31 cellular contexts compared by ENCODE assay signal in genomic region chr1:227779021-227779441, GRCh38. TPM values are rescaled to one million over a fixed set of nuclear protein-coding genes. Genes with fewer than 3 reads are reported as not detected.
A peak's percentile ranks its signal among the peaks of the same experiment; 100 is the strongest.
DNase-seq lines count a peak whose midpoint lies in the region; ATAC-seq, FAIRE-seq and TF ChIP-seq lines count a peak whose summit lies in the region.
"Had no signal": no experiment of that assay in that cellular context is flagged by ENCODE, and none has a peak within 500 bp of the region (broad histone marks: within the 10 kb centered on the region; RNA-seq: fewer than 3 reads in every experiment).

No MANE protein-coding gene starts in this region.

- H3K36me3 ChIP-seq in right lobe of liver, result peaks cover 0 to 5% (median 0%) of the 10 kb centered on the region in 4 donors
- H3K36me3 ChIP-seq in HepG2 (replicated peaks in 1 of 2; ENCODE audit: control insufficient read depth in 1 of 2, insufficient read depth in 2 of 2, low read length in 2 of 2), result peaks cover 9% of the 10 kb centered on the region in 2 experiments; a peak in 3 of 5 replicates
- no peaks in the 10 kb centered on the region for H3K36me3 ChIP-seq in ovary
- H3K36me3 ChIP-seq: thoracic aorta had no signal

- no peak overlapping the region for H2AFZ ChIP-seq in HepG2 (ENCODE audit: low read length)

- POLR2A ChIA-PET in HepG2 (lab: Yijun Ruan, JAX), result no interaction called here

- TF ChIP-seq EP300 in HepG2 (IDR thresholded peaks at IDR 0.05; ENCODE audit: low read depth in 2 of 2, low read length in 2 of 2) (no peak), HepG2 (CRISPR knock-in tag; IDR thresholded peaks at IDR 0.05; ENCODE audit: borderline replicate concordance) (no peak), ovary (IDR thresholded peaks at IDR 0.05) (no peak)

- H3K27me3 ChIP-seq in right lobe of liver (no peaks in the 10 kb centered on the region), HepG2 (ENCODE audit: control insufficient read depth in 1 of 2, insufficient read depth in 2 of 2, low read length in 2 of 2) (no peaks in the 10 kb centered on the region), ovary (no peaks in the 10 kb centered on the region)
- H3K27me3 ChIP-seq: BLaER1 had no signal

- no peak for TF ChIP-seq CTCF in right lobe of liver (IDR thresholded peaks at IDR 0.05)
- no peak for TF ChIP-seq CTCF in HepG2 (CRISPR knock-in tag; IDR thresholded peaks at IDR 0.05)
- TF ChIP-seq CTCF in coronary artery (IDR thresholded peaks at IDR 0.05), result no peak
- TF ChIP-seq CTCF in ovary (IDR thresholded peaks at IDR 0.05), result no peak

- H3K4me1 ChIP-seq in right lobe of liver, result no peaks in the 10 kb centered on the region
- H3K4me1 ChIP-seq in HepG2 (ENCODE audit: insufficient read depth, low read length), result no peaks in the 10 kb centered on the region
- no peaks in the 10 kb centered on the region for H3K4me1 ChIP-seq in ovary (ENCODE audit: insufficient read depth)

- no peak overlapping the region for H3K4me3 ChIP-seq in right lobe of liver
- no peak overlapping the region for H3K4me3 ChIP-seq in HepG2 (replicated peaks in 1 of 3; ENCODE audit: insufficient read depth in 1 of 3, low read depth in 2 of 3, low read length in 3 of 3)
- no peak overlapping the region for H3K4me3 ChIP-seq in coronary artery
- no peak overlapping the region for H3K4me3 ChIP-seq in ovary
- H3K4me3 ChIP-seq: BLaER1, mucosa of descending colon, thoracic aorta had no signal

- H3K9me3 ChIP-seq in right lobe of liver (no peaks in the 10 kb centered on the region), HepG2 (ENCODE audit: low read length) (no peaks in the 10 kb centered on the region), ovary (no peaks in the 10 kb centered on the region)
- H3K9me3 ChIP-seq: BLaER1, mucosa of descending colon, thoracic aorta had no signal

- TF ChIP-seq POLR2A in right lobe of liver (IDR thresholded peaks at IDR 0.05) (no peak), HepG2 (IDR thresholded peaks at IDR 0.05; ENCODE audit: insufficient read depth in 1 of 2, low read depth in 2 of 2, low read length in 2 of 2) (no peak), ovary (IDR thresholded peaks at IDR 0.05) (no peak)

- H3K79me2 ChIP-seq in HepG2 (ENCODE audit: insufficient read depth, low read length), result no peaks in the 10 kb centered on the region

- no peaks in the 10 kb centered on the region for H4K20me1 ChIP-seq in HepG2 (ENCODE audit: insufficient read depth, low read length)

- intact Hi-C loops in right lobe of liver (cut with DNase I) (no loop called here), HepG2 (cut with micrococcal nuclease; ENCODE audit: unreplicated experiment) (no loop called here), ovary (cut with DNase I) (no loop called here)

- no TSS peak for BruUV-seq in HepG2 (replicated peaks; lab: Mats Ljungman, UMichigan)

- in situ Hi-C loops in HepG2 (cut with HindIII; ENCODE audit: extremely low pct_ligation_motif_present, low pct_unique_long_range_greater_than_20kb), result no loop called here

- no peak for FAIRE-seq in HepG2 (lab: Jason Lieb, UNC)
- no peak for FAIRE-seq in HTR-8/SVneo (lab: Jason Lieb, UNC)
- FAIRE-seq: H54, kidney had no signal

- ATAC-seq in right lobe of liver (no peak), HepG2 (no peak), GM19452 (IDR thresholded peaks at IDR 0.05; ENCODE audit: unreplicated experiment) (no peak)
- ATAC-seq: activated CD4-positive, alpha-beta T cell treated with anti-CD3 and anti-CD28 coated beads for 36 hours; mucosa of descending colon had no signal

- no CpG with 5 or more reads among the region's 10 CpGs for WGBS in right lobe of liver (ENCODE audit: insufficient coverage, low coverage, low lambda C conversion rate, missing lambda C conversion rate)
- 91% methylated on average over 9 of the region's 10 CpGs for WGBS in HepG2 (ENCODE audit: low lambda C conversion rate)
- WGBS in ovary, 3 donors, result 89 to 91% (median 90%) methylated on average over 10 of the region's 10 CpGs

- H3K9ac ChIP-seq in HepG2 (ENCODE audit: insufficient read depth, low read depth, low read length), result no peak overlapping the region
- H3K9ac ChIP-seq: BLaER1 had no signal

- H3K4me2 ChIP-seq in HepG2 (ENCODE audit: low read depth, low read length), result no peak overlapping the region
- H3K4me2 ChIP-seq: BLaER1 had no signal

- no peak overlapping the region for H3K27ac ChIP-seq in right lobe of liver
- no peak overlapping the region for H3K27ac ChIP-seq in HepG2 (ENCODE audit: extremely low read length, insufficient read depth, low read length)
- no peak overlapping the region for H3K27ac ChIP-seq in coronary artery
- H3K27ac ChIP-seq in ovary, result no peak overlapping the region
- H3K27ac ChIP-seq: BLaER1, thoracic aorta had no signal

- TF ChIP-seq RAD21 in HepG2 (CRISPR knock-in tag; IDR thresholded peaks at IDR 0.05), result no peak

- DNase-seq in right lobe of liver (peak in 2 of 3 donors; percentile 19 to 27), HepG2 (ENCODE audit: low spot score) (no peak), coronary artery (ENCODE audit: low spot score) (peak; percentile 61), ovary (peak in 4 of 5 donors; percentile 9 to 26 (median 12)), HUDEP-2 (lab: John Stamatoyannopoulos, UW; ENCODE audit: unreplicated experiment in 76 of 76) (no peak), HTR-8/SVneo (ENCODE audit: insufficient read length, low spot score) (no peak), NCI-H1694 treated with DMSO at 0.1 percent for 48 hours (lab: John Stamatoyannopoulos, UW) (no peak)
- DNase-seq: activated CD4-positive, alpha-beta T cell treated with anti-CD3 and anti-CD28 coated beads for 36 hours; activated naive CD4-positive, alpha-beta T cell treated with anti-CD3 and anti-CD28 coated beads, Interleukin-2, amount 50 U/mL, for 16 hours; effector memory CD4-positive, alpha-beta T cell; erythroblast; KBM-7; MM.1S; NCI-H1417; NCI-H2081 treated with DMSO at 0.1 percent for 48 hours; NCI-H774; stimulated activated CD4-positive, alpha-beta T cell treated with anti-CD3 and anti-CD28 coated beads, Interleukin-15, amount 100 ng/mL, for 24 hours; stimulated activated naive CD4-positive, alpha-beta T cell treated with Interleukin-2 at 50 U/mL for 16 hours had no signal

- CTCF ChIA-PET in HepG2 (lab: Yijun Ruan, JAX; ENCODE audit: low intra/inter-chr PET ratio, low total read pairs), result no interaction called here

RNA-seq across cellular contexts. Expression of gene PRSS38, which starts 36.4 kb away (rescaled TPM):
- total RNA-seq in right lobe of liver, result not detected
- not detected in 2 replicates for total RNA-seq in HepG2 (2016; rRNA removed; fragmentation: Illumina TruSeq; extraction: Trizol)
- not detected in 2 replicates for total RNA-seq in HepG2 (2016; cell fraction: cytosol; rRNA removed; fragmentation: Illumina TruSeq; extraction: Trizol; ENCODE audit: low read depth)
- total RNA-seq in HepG2 (2016; cell fraction: insoluble cytoplasmic fraction; rRNA removed; fragmentation: Illumina TruSeq; extraction: Trizol), result not detected in 2 replicates
- total RNA-seq in HepG2 (2016; cell fraction: membrane; rRNA removed; fragmentation: Illumina TruSeq; extraction: Trizol), result not detected in 2 replicates
- not detected in 2 replicates for total RNA-seq in HepG2 (2016; cell fraction: nucleus; rRNA removed; fragmentation: Illumina TruSeq; extraction: Trizol)
- polyA plus RNA-seq in HepG2 (2011; rRNA removed), result not detected in 2 replicates
- not detected in 2 replicates for polyA plus RNA-seq in HepG2 (2011; cell fraction: cytosol; rRNA removed)
- not detected in 2 replicates for polyA plus RNA-seq in HepG2 (2011; cell fraction: nucleus; rRNA removed)
- polyA plus RNA-seq in HepG2 (2012), result not detected in 2 replicates
- not detected in 2 replicates for polyA plus RNA-seq in HepG2 (2016; cell fraction: cytosol; fragmentation: Illumina TruSeq; extraction: Trizol; ENCODE audit: low read depth)
- not detected in 2 replicates for polyA plus RNA-seq in HepG2 (2016; cell fraction: insoluble cytoplasmic fraction; fragmentation: Illumina TruSeq; extraction: Trizol; ENCODE audit: low read depth)
- not detected in 2 replicates for polyA plus RNA-seq in HepG2 (2016; cell fraction: membrane; fragmentation: Illumina TruSeq; extraction: Trizol; ENCODE audit: low read depth)
- not detected in 2 replicates for polyA plus RNA-seq in HepG2 (2016; cell fraction: nucleus; fragmentation: Illumina TruSeq; extraction: Trizol; ENCODE audit: insufficient read depth, low read depth)
- polyA minus RNA-seq in HepG2 (2011; rRNA and poly(A)+ RNA removed; ENCODE audit: low replicate concordance), result not detected in 2 replicates
- polyA minus RNA-seq in HepG2 (2011; cell fraction: cytosol; rRNA and poly(A)+ RNA removed), result not detected in 2 replicates
- not detected in 2 replicates for polyA minus RNA-seq in HepG2 (2011; cell fraction: nucleus; rRNA and poly(A)+ RNA removed)
- total RNA-seq in ovary, result not detected
- polyA plus RNA-seq in ovary, result not detected
- total RNA-seq: A673; activated CD4-positive, alpha-beta T cell treated with anti-CD3 and anti-CD28 coated beads for 36 hours; activated T-helper 1 cell treated with anti-CD3 and anti-CD28 coated beads, Interleukin-12 subunit alpha, Interleukin-12 subunit beta, Interleukin-2, Interleukin-4 antibody, amounts not matched to agents 30 ng/mL and 10 ng/mL and 1 ng/mL, durations not matched to agents 14 hours and 24 hours and 36 hours; fibroblast of villous mesenchyme; HT-29; kidney; lower leg skin; mucosa of descending colon; neural crest cell; SK-MEL-5; thoracic aorta had no signal

RNA-seq across cellular contexts. Expression of gene SNAP47, which starts 43.8 kb away (rescaled TPM):
- total RNA-seq in right lobe of liver (10 to 100 TPM; 15.2 to 32.5 (median 24.8) TPM), HepG2 (2016; rRNA removed; fragmentation: Illumina TruSeq; extraction: Trizol) (25.1 and 25.8 TPM in 2 replicates), ovary (100 to 1,000 TPM in 4 of 7 donors, 10 to 100 TPM in 3; 63.5 to 135 (median 106) TPM)
- total RNA-seq in HepG2 (2016; cell fraction: cytosol; rRNA removed; fragmentation: Illumina TruSeq; extraction: Trizol; ENCODE audit: low read depth), result 10.1 and 13.3 TPM in 2 replicates
- total RNA-seq in HepG2 (2016; cell fraction: insoluble cytoplasmic fraction; rRNA removed; fragmentation: Illumina TruSeq; extraction: Trizol), result 25.5 and 25.8 TPM in 2 replicates
- total RNA-seq in HepG2 (2016; cell fraction: membrane; rRNA removed; fragmentation: Illumina TruSeq; extraction: Trizol), result 17.9 and 18.3 TPM in 2 replicates
- total RNA-seq in HepG2 (2016; cell fraction: nucleus; rRNA removed; fragmentation: Illumina TruSeq; extraction: Trizol), result 20.5 and 21.5 TPM in 2 replicates
- polyA plus RNA-seq in HepG2 (2011; rRNA removed) (13.6 and 14.1 TPM in 2 replicates), ovary (10 to 100 TPM; 43.5 to 74.9 TPM)
- 16.8 and 19.5 TPM in 2 replicates for polyA plus RNA-seq in HepG2 (2011; cell fraction: cytosol; rRNA removed)
- polyA plus RNA-seq in HepG2 (2011; cell fraction: nucleus; rRNA removed), result 19.8 and 20.7 TPM in 2 replicates
- 12.1 and 15.6 TPM in 2 replicates for polyA plus RNA-seq in HepG2 (2012)
- 4.7 and 6.2 TPM in 2 replicates for polyA plus RNA-seq in HepG2 (2016; cell fraction: cytosol; fragmentation: Illumina TruSeq; extraction: Trizol; ENCODE audit: low read depth)
- 19.4 and 24.0 TPM in 2 replicates for polyA plus RNA-seq in HepG2 (2016; cell fraction: insoluble cytoplasmic fraction; fragmentation: Illumina TruSeq; extraction: Trizol; ENCODE audit: low read depth)
- 10.9 and 11.7 TPM in 2 replicates for polyA plus RNA-seq in HepG2 (2016; cell fraction: membrane; fragmentation: Illumina TruSeq; extraction: Trizol; ENCODE audit: low read depth)
- 19.3 and 22.0 TPM in 2 replicates for polyA plus RNA-seq in HepG2 (2016; cell fraction: nucleus; fragmentation: Illumina TruSeq; extraction: Trizol; ENCODE audit: insufficient read depth, low read depth)
- polyA minus RNA-seq in HepG2 (2011; rRNA and poly(A)+ RNA removed; ENCODE audit: low replicate concordance), result 16.8 and 27.2 TPM in 2 replicates
- 8.8 and 9.6 TPM in 2 replicates for polyA minus RNA-seq in HepG2 (2011; cell fraction: cytosol; rRNA and poly(A)+ RNA removed)
- polyA minus RNA-seq in HepG2 (2011; cell fraction: nucleus; rRNA and poly(A)+ RNA removed), result 30.3 and 36.4 TPM in 2 replicates

RNA-seq across cellular contexts. Expression of gene JMJD4, which starts 43.9 kb away (rescaled TPM):
- total RNA-seq in right lobe of liver (10 to 100 TPM in 2 of 6 experiments, 1 to 10 TPM in 4; 7.2 to 17.7 (median 9.5) TPM), HepG2 (2016; rRNA removed; fragmentation: Illumina TruSeq; extraction: Trizol) (23.0 and 29.0 TPM in 2 replicates), ovary (10 to 100 TPM; 23.9 to 28.9 (median 26.4) TPM)
- 10.5 and 13.6 TPM in 2 replicates for total RNA-seq in HepG2 (2016; cell fraction: cytosol; rRNA removed; fragmentation: Illumina TruSeq; extraction: Trizol; ENCODE audit: low read depth)
- total RNA-seq in HepG2 (2016; cell fraction: insoluble cytoplasmic fraction; rRNA removed; fragmentation: Illumina TruSeq; extraction: Trizol), result 21.9 and 31.1 TPM in 2 replicates
- total RNA-seq in HepG2 (2016; cell fraction: membrane; rRNA removed; fragmentation: Illumina TruSeq; extraction: Trizol), result 18.8 and 21.7 TPM in 2 replicates
- 21.3 and 26.3 TPM in 2 replicates for total RNA-seq in HepG2 (2016; cell fraction: nucleus; rRNA removed; fragmentation: Illumina TruSeq; extraction: Trizol)
- polyA plus RNA-seq in HepG2 (2011; rRNA removed) (10.2 and 17.3 TPM in 2 replicates), ovary (10 to 100 TPM in 1 of 2 donors, 1 to 10 TPM in 1; 5.9 to 19.9 TPM)
- 10.6 and 14.3 TPM in 2 replicates for polyA plus RNA-seq in HepG2 (2011; cell fraction: cytosol; rRNA removed)
- polyA plus RNA-seq in HepG2 (2011; cell fraction: nucleus; rRNA removed), result 44.8 and 46.2 TPM in 2 replicates
- polyA plus RNA-seq in HepG2 (2012), result 9.4 and 10.9 TPM in 2 replicates
- 7.9 and 10.7 TPM in 2 replicates for polyA plus RNA-seq in HepG2 (2016; cell fraction: cytosol; fragmentation: Illumina TruSeq; extraction: Trizol; ENCODE audit: low read depth)
- 18.0 and 18.7 TPM in 2 replicates for polyA plus RNA-seq in HepG2 (2016; cell fraction: insoluble cytoplasmic fraction; fragmentation: Illumina TruSeq; extraction: Trizol; ENCODE audit: low read depth)
- 11.6 and 12.6 TPM in 2 replicates for polyA plus RNA-seq in HepG2 (2016; cell fraction: membrane; fragmentation: Illumina TruSeq; extraction: Trizol; ENCODE audit: low read depth)
- 23.9 and 25.0 TPM in 2 replicates for polyA plus RNA-seq in HepG2 (2016; cell fraction: nucleus; fragmentation: Illumina TruSeq; extraction: Trizol; ENCODE audit: insufficient read depth, low read depth)
- polyA minus RNA-seq in HepG2 (2011; rRNA and poly(A)+ RNA removed; ENCODE audit: low replicate concordance), result 88.6 and 93.9 TPM in 2 replicates
- polyA minus RNA-seq in HepG2 (2011; cell fraction: cytosol; rRNA and poly(A)+ RNA removed), result 9.8 and 14.0 TPM in 2 replicates
- 62.1 and 65.3 TPM in 2 replicates for polyA minus RNA-seq in HepG2 (2011; cell fraction: nucleus; rRNA and poly(A)+ RNA removed)

Comparison
In these comparisons a context has a peak if more than half of its experiments do, and no peak if none do; other contexts are left out.
1. DNase-seq: peak in right lobe of liver (2 of 3), coronary artery (single experiment) and ovary (4 of 5); none in HepG2 (single experiment), HUDEP-2 (0 of 76), HTR-8/SVneo (single experiment) and NCI-H1694 treated with DMSO at 0.1 percent for 48 hours (single experiment).